ENCODE assay signal across 3 cellular contexts in genomic region chr20:9963029-9963428, GRCh38.
TF ChIP-seq lines count a peak whose summit lies in the region.

No MANE protein-coding gene starts in this region.

TF ChIP-seq in GM23338, 12 proteins besides CTCF, POLR2A, EP300 and RAD21 (continues in another document):
- no peak for TF ChIP-seq STAT1 (IDR thresholded peaks at IDR 0.05; ENCODE audit: unreplicated experiment)
- no peak for TF ChIP-seq ETS1 (IDR thresholded peaks at IDR 0.05)
- no peak for TF ChIP-seq EZH2 (IDR thresholded peaks at IDR 0.05; ENCODE audit: low read depth, unreplicated experiment)
- TF ChIP-seq ZNF114 (CRISPR knock-in tag; IDR thresholded peaks at IDR 0.05) = no peak
- TF ChIP-seq ZNF462 (CRISPR knock-in tag; IDR thresholded peaks at IDR 0.05) = no peak

TF ChIP-seq in WTC11, 78 proteins besides CTCF, POLR2A, EP300 and RAD21 (continues in another document):
- TF ChIP-seq GABPB1 (CRISPR knock-in tag; IDR thresholded peaks at IDR 0.05) = no peak
- TF ChIP-seq SMAD4 (CRISPR knock-in tag; IDR thresholded peaks at IDR 0.05) = no peak
- TF ChIP-seq HMGA2 (CRISPR knock-in tag; IDR thresholded peaks at IDR 0.05) = no peak
- TF ChIP-seq ZNF138 (CRISPR knock-in tag; conservative IDR thresholded peaks at IDR 0.05) = no peak
- TF ChIP-seq ZNF512 (CRISPR knock-in tag; IDR thresholded peaks at IDR 0.05; ENCODE audit: borderline replicate concordance) = no peak
- no peak for TF ChIP-seq AR (CRISPR knock-in tag; IDR thresholded peaks at IDR 0.05)
- no peak for TF ChIP-seq FOXP4 (CRISPR knock-in tag; IDR thresholded peaks at IDR 0.05)
- no peak for TF ChIP-seq ELF4 (CRISPR knock-in tag; IDR thresholded peaks at IDR 0.05; ENCODE audit: low read depth)
- no peak for TF ChIP-seq TEAD1 (CRISPR knock-in tag; IDR thresholded peaks at IDR 0.05)
- TF ChIP-seq PRDM15 (CRISPR knock-in tag; IDR thresholded peaks at IDR 0.05) = no peak
- TF ChIP-seq GRHL2 (CRISPR knock-in tag; IDR thresholded peaks at IDR 0.05; ENCODE audit: insufficient replicate concordance, severe bottlenecking) = no peak
- TF ChIP-seq RELA (CRISPR knock-in tag; IDR thresholded peaks at IDR 0.05; ENCODE audit: borderline replicate concordance) = no peak
- TF ChIP-seq E2F5 (CRISPR knock-in tag; IDR thresholded peaks at IDR 0.05) = no peak

TF ChIP-seq in H1, 55 proteins besides CTCF, POLR2A, EP300 and RAD21:
- TF ChIP-seq RFX5 (IDR thresholded peaks at IDR 0.05; ENCODE audit: borderline replicate concordance, low read depth, low read length) (no peak), FOSL1 (IDR thresholded peaks at IDR 0.05; ENCODE audit: insufficient read depth, low read depth, low read length) (no peak), TAF1 (IDR thresholded peaks at IDR 0.05; ENCODE audit: low read depth, low read length) (no peak), RBBP5 (IDR thresholded peaks at IDR 0.05; ENCODE audit: borderline replicate concordance, low read depth, low read length) (no peak), JUND (IDR thresholded peaks at IDR 0.05; ENCODE audit: low read length) (peak; percentile 84), SP1 (IDR thresholded peaks at IDR 0.05; ENCODE audit: low read depth, low read length) (0 out of 2 replicates have a peak, but pooled peaks have one; percentile 23), CTBP2 (IDR thresholded peaks at IDR 0.05; ENCODE audit: borderline replicate concordance, insufficient read depth, insufficient read length, low read length) (no peak), CHD1 (IDR thresholded peaks at IDR 0.05; ENCODE audit: low read depth, low read length) (peak; percentile 90), ZNF274 (IDR thresholded peaks at IDR 0.05; ENCODE audit: borderline replicate concordance, extremely low read depth, low read length) (no peak), HDAC6 (IDR thresholded peaks at IDR 0.05; ENCODE audit: low read depth, low read length) (no peak), KDM4A (IDR thresholded peaks at IDR 0.05; ENCODE audit: low read depth, low read length, severe bottlenecking) (no peak), SP2 (IDR thresholded peaks at IDR 0.05; ENCODE audit: low read length) (no peak), CBX8 (IDR thresholded peaks at IDR 0.05; ENCODE audit: borderline replicate concordance, low read depth, low read length) (no peak), SIN3A (conservative IDR thresholded peaks at IDR 0.05 in 1 of 2, IDR thresholded peaks at IDR 0.05 in 1 of 2; ENCODE audit: low read depth in 1 of 2, low read length in 2 of 2) (no peak), ATF2 (IDR thresholded peaks at IDR 0.05; ENCODE audit: low read length) (no peak), POU5F1 (IDR thresholded peaks at IDR 0.05; ENCODE audit: low read depth, low read length) (no peak), EZH2 (IDR thresholded peaks at IDR 0.05; ENCODE audit: low read depth, low read length, severe bottlenecking) (no peak), HDAC2 (IDR thresholded peaks at IDR 0.05; ENCODE audit: borderline replicate concordance in 1 of 2, low read depth in 2 of 2, low read length in 2 of 2) (no peak), SAP30 (IDR thresholded peaks at IDR 0.05; ENCODE audit: insufficient read depth, insufficient replicate concordance, low read length) (no peak), E2F6 (IDR thresholded peaks at IDR 0.05) (no peak), BACH1 (IDR thresholded peaks at IDR 0.05; ENCODE audit: low read length) (no peak), BRCA1 (IDR thresholded peaks at IDR 0.05; ENCODE audit: low read depth, low read length) (no peak), POLR2AphosphoS5 (IDR thresholded peaks at IDR 0.05; ENCODE audit: low read depth, low read length) (no peak), TAF7 (optimal IDR thresholded peaks at IDR 0.05; ENCODE audit: borderline replicate concordance, low read depth, low read length) (no peak), SUZ12 (IDR thresholded peaks at IDR 0.05; ENCODE audit: low read length) (no peak), KDM1A (IDR thresholded peaks at IDR 0.05; ENCODE audit: borderline replicate concordance, low read length) (no peak), RXRA (IDR thresholded peaks at IDR 0.05; ENCODE audit: insufficient read depth, low read depth, low read length) (no peak), SIX5 (IDR thresholded peaks at IDR 0.05; ENCODE audit: low read depth, low read length) (0 out of 2 replicates have a peak, but pooled peaks have one; percentile 14)
